Comparison of ENCODE assay signal across 8 cellular contexts in genomic region chr22:19891350-19892248, GRCh38. TPM values are rescaled to one million over a fixed set of nuclear protein-coding genes. Genes with fewer than 3 reads are reported as not detected.
DNase-seq lines count a peak whose midpoint lies in the region; ATAC-seq, FAIRE-seq and TF ChIP-seq lines count a peak whose summit lies in the region.

No MANE protein-coding gene starts in this region.

- DNase-seq in D721Med (ENCODE audit: insufficient read length, low spot score) (peak; percentile 95), HK-2 (ENCODE audit: unreplicated experiment) (peak; percentile 75), OCI-M1 (lab: John Stamatoyannopoulos, UW) (peak; percentile 75), foreskin keratinocyte (peak; percentile 87 to 90), globus pallidus (ENCODE audit: low spot score) (no peak)
- DNase-seq in activated T-cell treated with anti-CD3 and anti-CD28 coated beads, Interleukin-2, amount 50 U/mL, for 24 hours = peak; percentile 82

- peaks cover 19% of the 10 kb centered on the region for H3K36me3 ChIP-seq in skeletal muscle satellite cell (ENCODE audit: insufficient read depth, low read length)

- H3K4me1 ChIP-seq in foreskin keratinocyte (peaks cover 25% of the 10 kb centered on the region), skeletal muscle satellite cell (ENCODE audit: control insufficient read depth, insufficient read depth, low read length) (peaks cover 49% of the 10 kb centered on the region)

- peak overlapping the region; percentile 95 for H3K27ac Mint-ChIP-seq in activated T-cell treated with anti-CD3 and anti-CD28 coated beads, Interleukin-2, amount 50 U/mL, for 24 hours

- no peak overlapping the region for H3K4me3 ChIP-seq in skeletal muscle satellite cell (ENCODE audit: low read length)

- H3K36me3 Mint-ChIP-seq in activated T-cell treated with anti-CD3 and anti-CD28 coated beads, Interleukin-2, amount 50 U/mL, for 24 hours (ENCODE audit: low read depth) = peaks cover 14% of the 10 kb centered on the region

- H3K27me3 ChIP-seq in foreskin keratinocyte (no peaks in the 10 kb centered on the region), skeletal muscle satellite cell (ENCODE audit: control insufficient read depth, insufficient read depth, low read length) (no peaks in the 10 kb centered on the region)

- H3K4me1 Mint-ChIP-seq in activated T-cell treated with anti-CD3 and anti-CD28 coated beads, Interleukin-2, amount 50 U/mL, for 24 hours (ENCODE audit: low read depth) = peaks cover 84% of the 10 kb centered on the region

- peak overlapping the region; percentile 65 for H3K4me2 ChIP-seq in skeletal muscle satellite cell (ENCODE audit: low read length)

- H3K9me3 ChIP-seq in skeletal muscle satellite cell (replicated peaks; ENCODE audit: low read length) = no peaks in the 10 kb centered on the region

- H3K9ac ChIP-seq in skeletal muscle satellite cell (ENCODE audit: low read depth, low read length) = peak overlapping the region; percentile 65

- H3K27me3 Mint-ChIP-seq in activated T-cell treated with anti-CD3 and anti-CD28 coated beads, Interleukin-2, amount 50 U/mL, for 24 hours = no peaks in the 10 kb centered on the region

- no peak overlapping the region for H3K27ac ChIP-seq in foreskin keratinocyte

- peak overlapping the region; percentile 74 for H3K4me3 Mint-ChIP-seq in activated T-cell treated with anti-CD3 and anti-CD28 coated beads, Interleukin-2, amount 50 U/mL, for 24 hours

- TF ChIP-seq CTCF in D721Med (IDR thresholded peaks at IDR 0.05; ENCODE audit: insufficient read depth, missing control alignments) = no peak
- TF ChIP-seq CTCF in foreskin keratinocyte (conservative IDR thresholded peaks at IDR 0.05) = no peak

- no peaks in the 10 kb centered on the region for H3K9me3 Mint-ChIP-seq in activated T-cell treated with anti-CD3 and anti-CD28 coated beads, Interleukin-2, amount 50 U/mL, for 24 hours

- FAIRE-seq in D721Med (lab: Jason Lieb, UNC) = no peak

- ATAC-seq in foreskin keratinocyte (peak; percentile 89), HG02588 (IDR thresholded peaks at IDR 0.05; ENCODE audit: unreplicated experiment) (no peak)

RNA-seq across cellular contexts. Expression of gene GNB1L, which starts 36.9 kb away (rescaled TPM):
- 8.2 and 12.2 TPM in 2 replicates for total RNA-seq in foreskin keratinocyte
- polyA plus RNA-seq in foreskin keratinocyte = 14.8 and 16.4 TPM in 2 replicates
- total RNA-seq in skeletal muscle satellite cell (2012; rRNA removed) = 3.7 and 7.9 TPM in 2 replicates

RNA-seq across cellular contexts. Expression of gene RTL10, which starts 36.9 kb away (rescaled TPM):
- total RNA-seq in foreskin keratinocyte = 21.9 and 24.7 TPM in 2 replicates
- 18.0 and 18.1 TPM in 2 replicates for polyA plus RNA-seq in foreskin keratinocyte
- 9.4 and 12.0 TPM in 2 replicates for total RNA-seq in skeletal muscle satellite cell (2012; rRNA removed)

RNA-seq across cellular contexts. Expression of gene COMT, which starts 50.0 kb away (rescaled TPM):
- total RNA-seq in foreskin keratinocyte = 143 and 146 TPM in 2 replicates
- 210 and 236 TPM in 2 replicates for polyA plus RNA-seq in foreskin keratinocyte
- 184 and 210 TPM in 2 replicates for total RNA-seq in skeletal muscle satellite cell (2012; rRNA removed)

RNA-seq across cellular contexts. Expression of gene TXNRD2, which starts 50.0 kb away (rescaled TPM):
- 24.2 and 28.8 TPM in 2 replicates for total RNA-seq in foreskin keratinocyte
- 30.1 and 38.9 TPM in 2 replicates for polyA plus RNA-seq in foreskin keratinocyte
- 21.3 and 23.4 TPM in 2 replicates for total RNA-seq in skeletal muscle satellite cell (2012; rRNA removed)
